ENCODE assay signal across 16 cellular contexts in the genomic region with DNA sequence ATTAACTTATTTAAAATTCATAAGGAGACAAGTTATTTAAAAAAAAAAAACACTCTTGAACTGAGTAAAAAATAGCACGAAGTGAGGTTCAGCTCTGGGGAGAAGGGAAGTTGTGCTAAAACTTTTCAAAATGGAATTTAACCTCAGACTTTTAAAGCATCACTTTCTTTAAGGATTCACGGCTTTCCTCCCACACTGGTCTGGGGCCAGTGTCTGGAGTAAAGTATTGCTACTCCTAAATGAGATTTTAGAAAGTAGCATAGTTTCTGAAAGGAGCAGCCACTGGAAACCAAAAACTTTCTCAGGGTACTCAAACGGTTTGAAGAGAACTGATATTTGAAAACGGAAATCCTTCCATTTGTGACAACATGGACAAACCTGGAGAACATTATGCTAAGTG.
DNase-seq lines count a peak whose midpoint lies in the region; ATAC-seq and TF ChIP-seq lines count a peak whose summit lies in the region.
"Had no signal": no experiment of that assay in that cellular context is flagged by ENCODE, and none has a peak within 500 bp of the region (broad histone marks: within the 10 kb centered on the region; RNA-seq: fewer than 3 reads in every experiment).

No MANE protein-coding gene starts in this region.

- peaks cover 14% of the 10 kb centered on the region for H3K9me1 ChIP-seq in IMR-90 (ENCODE audit: insufficient read depth, low read length)

- H4K91ac ChIP-seq in IMR-90 (ENCODE audit: insufficient read depth, low read depth, low read length): peak overlapping the region; percentile 47

- H2BK5ac ChIP-seq in IMR-90 (ENCODE audit: low read depth, low read length, poor library complexity, severe bottlenecking): peak overlapping the region; percentile 81

- POLR2A ChIA-PET in IMR-90 (lab: Charles Lee; ENCODE audit: unreplicated experiment): no interaction called here

- DNase-seq in IMR-90: no peak
- DNase-seq in chondrocyte (ENCODE audit: low spot score): no peak
- no peak for DNase-seq in stomach
- no peak for DNase-seq in NCI-H748 (lab: John Stamatoyannopoulos, UW; ENCODE audit: unreplicated experiment)
- no peak for DNase-seq in NCI-H1105 (lab: John Stamatoyannopoulos, UW)
- DNase-seq in activated naive CD8-positive, alpha-beta T cell treated with anti-CD3 and anti-CD28 coated beads for 36 hours: no peak
- no peak for DNase-seq in activated naive CD8-positive, alpha-beta T cell treated with anti-CD3 and anti-CD28 coated beads, Interleukin-2, amount 50 U/mL, for 24 hours
- DNase-seq: HCEC 1CT; MV-4-11; NCI-H1436; NCI-H2029 treated with DMSO at 0.1 percent for 48 hours; NCI-H2227 treated with DMSO at 0.1 percent for 48 hours; NCI-H524 treated with DMSO at 0.1 percent for 48 hours; NK-92 treated with Interleukin-12 subunit alpha and Interleukin-12 subunit beta, amount 100 ng/mL, for 24 hours had no signal

- H3K9me3 Mint-ChIP-seq in chondrocyte (ENCODE audit: low read depth): no peaks in the 10 kb centered on the region
- no peaks in the 10 kb centered on the region for H3K9me3 Mint-ChIP-seq in activated naive CD8-positive, alpha-beta T cell treated with anti-CD3 and anti-CD28 coated beads for 36 hours
- no peaks in the 10 kb centered on the region for H3K9me3 Mint-ChIP-seq in activated naive CD8-positive, alpha-beta T cell treated with anti-CD3 and anti-CD28 coated beads, Interleukin-2, amount 50 U/mL, for 24 hours

- peak overlapping the region; percentile 83 to 84 for H4K8ac ChIP-seq in IMR-90 (ENCODE audit: low read depth in 2 of 2, low read length in 2 of 2)

- peak overlapping the region; percentile 94 for H2BK20ac ChIP-seq in IMR-90 (ENCODE audit: low read depth, low read length)

- in situ Hi-C loops in IMR-90 (cut with MboI; ENCODE audit: low sequenced_read_pairs): no loop called here

- H3K4me3 ChIP-seq in IMR-90 (ENCODE audit: insufficient read depth, low read depth, low read length): no peak overlapping the region
- no peak overlapping the region for H3K4me3 ChIP-seq in muscle layer of duodenum (ENCODE audit: low read depth in 1 of 2, low read length in 2 of 2)
- H3K4me3 ChIP-seq in stomach: no peak overlapping the region
- H3K4me3 ChIP-seq: BLaER1 had no signal

- no peaks in the 10 kb centered on the region for H3K36me3 Mint-ChIP-seq in chondrocyte (ENCODE audit: low read depth)
- no peaks in the 10 kb centered on the region for H3K36me3 Mint-ChIP-seq in activated naive CD8-positive, alpha-beta T cell treated with anti-CD3 and anti-CD28 coated beads for 36 hours
- no peaks in the 10 kb centered on the region for H3K36me3 Mint-ChIP-seq in activated naive CD8-positive, alpha-beta T cell treated with anti-CD3 and anti-CD28 coated beads, Interleukin-2, amount 50 U/mL, for 24 hours (ENCODE audit: low read depth)

- no peak for TF ChIP-seq POLR2A in IMR-90 (IDR thresholded peaks at IDR 0.05; ENCODE audit: low read depth, low read length)
- TF ChIP-seq POLR2A in stomach (IDR thresholded peaks at IDR 0.05): no peak

- H3K27ac ChIP-seq in IMR-90 (ENCODE audit: insufficient read depth, low read length) (peak overlapping the region; percentile 70; the same call in 1 of the 2 replicates), muscle layer of duodenum (ENCODE audit: low read length) (peak overlapping the region; percentile 17), stomach (peak overlapping the region in 4 of 5 donors; percentile 53 to 85 (median 74))
- H3K27ac ChIP-seq: BLaER1 had no signal

- peak overlapping the region; percentile 50 for H3K27ac Mint-ChIP-seq in chondrocyte (ENCODE audit: unreplicated experiment)
- no peak overlapping the region for H3K27ac Mint-ChIP-seq in activated naive CD8-positive, alpha-beta T cell treated with anti-CD3 and anti-CD28 coated beads for 36 hours
- no peak overlapping the region for H3K27ac Mint-ChIP-seq in activated naive CD8-positive, alpha-beta T cell treated with anti-CD3 and anti-CD28 coated beads, Interleukin-2, amount 50 U/mL, for 24 hours

- H3K27me3 ChIP-seq in IMR-90 (ENCODE audit: control insufficient read depth, insufficient read depth, low read length) (no peaks in the 10 kb centered on the region), muscle layer of duodenum (ENCODE audit: low read depth, low read length) (no peaks in the 10 kb centered on the region), stomach (no peaks in the 10 kb centered on the region)
- H3K27me3 ChIP-seq: BLaER1 had no signal

- no peak for ATAC-seq in IMR-90 (ENCODE audit: low read depth)
- no peak for ATAC-seq in activated naive CD8-positive, alpha-beta T cell treated with anti-CD3 and anti-CD28 coated beads, Interleukin-2, amount 50 U/mL, for 24 hours

- no peak overlapping the region for H2AK9ac ChIP-seq in IMR-90 (replicated peaks; ENCODE audit: low read depth, low read length, poor library complexity)

- H3K79me1 ChIP-seq in IMR-90 (ENCODE audit: low read depth in 1 of 2, low read length in 2 of 2): no peaks in the 10 kb centered on the region

- H3K4me1 ChIP-seq in IMR-90 (ENCODE audit: control insufficient read depth, insufficient read depth, low read length) (peaks cover 28% of the 10 kb centered on the region), muscle layer of duodenum (ENCODE audit: control insufficient read depth in 1 of 2, insufficient read depth in 2 of 2, low read length in 2 of 2) (peaks cover under 1 to 4% of the 10 kb centered on the region in 2 donors), stomach (peaks cover 0 to 30% (median 15%) of the 10 kb centered on the region in 4 donors)
- H3K4me1 ChIP-seq: BLaER1 had no signal

- H3K56ac ChIP-seq in IMR-90 (ENCODE audit: extremely low read depth, insufficient read depth, low read length): no peak overlapping the region

- CTCF ChIA-PET in IMR-90 (lab: Yijun Ruan, JAX): no interaction called here

- WGBS in IMR-90 (ENCODE audit: extremely low coverage in 2 of 2, insufficient read length in 1 of 2), 2 experiments: no CpG with 5 or more reads among the region's 4 CpGs
- WGBS in stomach, 5 donors: 53 to 65% (median 61%) methylated on average over 4 of the region's 4 CpGs

- peak overlapping the region; percentile 43 for H3K14ac ChIP-seq in IMR-90 (replicated peaks; ENCODE audit: low read depth, low read length)

- H3K4me2 ChIP-seq in IMR-90 (ENCODE audit: low read depth, low read length): no peak overlapping the region
- H3K4me2 ChIP-seq: BLaER1 had no signal

- dilution Hi-C loops in IMR-90 (cut with HindIII; ENCODE audit: low sequenced_read_pairs, unreplicated experiment): no loop called here

- no TSS peak for BruUV-seq in IMR-90 (replicated peaks; lab: Mats Ljungman, UMichigan)

- no peak overlapping the region for H2AFZ ChIP-seq in IMR-90 (replicated peaks; ENCODE audit: low read length, poor library complexity)

- H3K4me1 Mint-ChIP-seq in chondrocyte (ENCODE audit: low read depth): peaks cover 47% of the 10 kb centered on the region
- no peaks in the 10 kb centered on the region for H3K4me1 Mint-ChIP-seq in activated naive CD8-positive, alpha-beta T cell treated with anti-CD3 and anti-CD28 coated beads for 36 hours
- no peaks in the 10 kb centered on the region for H3K4me1 Mint-ChIP-seq in activated naive CD8-positive, alpha-beta T cell treated with anti-CD3 and anti-CD28 coated beads, Interleukin-2, amount 50 U/mL, for 24 hours

- H3K4ac ChIP-seq in IMR-90 (ENCODE audit: low read depth, low read length): peak overlapping the region; percentile 86; the same call in 1 of the 2 replicates

- H2BK120ac ChIP-seq in IMR-90 (ENCODE audit: low read depth, low read length): peak overlapping the region; percentile 75

- no peak for TF ChIP-seq EP300 in stomach (IDR thresholded peaks at IDR 0.05)

- H3K4me3 Mint-ChIP-seq in chondrocyte (ENCODE audit: unreplicated experiment): no peak overlapping the region
- no peak overlapping the region for H3K4me3 Mint-ChIP-seq in activated naive CD8-positive, alpha-beta T cell treated with anti-CD3 and anti-CD28 coated beads for 36 hours
- H3K4me3 Mint-ChIP-seq in activated naive CD8-positive, alpha-beta T cell treated with anti-CD3 and anti-CD28 coated beads, Interleukin-2, amount 50 U/mL, for 24 hours: no peak overlapping the region

- peak overlapping the region; percentile 95 for H3K18ac ChIP-seq in IMR-90 (ENCODE audit: low read depth, low read length)

- TF ChIP-seq RAD21 in IMR-90 (IDR thresholded peaks at IDR 0.05; ENCODE audit: low read length): no peak

- no peak overlapping the region for H3K9ac ChIP-seq in IMR-90 (ENCODE audit: low read depth, low read length)
- H3K9ac ChIP-seq: BLaER1 had no signal

- H3K23ac ChIP-seq in IMR-90 (ENCODE audit: low read depth, low read length): peak overlapping the region; percentile 41; the same call in 1 of the 2 replicates

- H4K20me1 ChIP-seq in IMR-90 (ENCODE audit: insufficient read depth, low read length): no peaks in the 10 kb centered on the region; the same call in 1 of the 2 replicates
- H4K20me1 ChIP-seq: BLaER1 had no signal

- TF ChIP-seq CTCF in IMR-90 (conservative IDR thresholded peaks at IDR 0.05; ENCODE audit: low read depth, low read length): no peak
- TF ChIP-seq CTCF in chondrocyte (IDR thresholded peaks at IDR 0.05): no peak
- TF ChIP-seq CTCF in stomach (IDR thresholded peaks at IDR 0.05): no peak

- H3K36me3 ChIP-seq in IMR-90 (ENCODE audit: control insufficient read depth, insufficient read depth, low read length) (no peaks in the 10 kb centered on the region), muscle layer of duodenum (ENCODE audit: control insufficient read depth in 1 of 2, insufficient read depth in 2 of 2, low read length in 2 of 2) (no peaks in the 10 kb centered on the region), stomach (no peaks in the 10 kb centered on the region)
- H3K36me3 ChIP-seq: BLaER1 had no signal

- H3K27me3 Mint-ChIP-seq in chondrocyte (ENCODE audit: low read depth): no peaks in the 10 kb centered on the region
- H3K27me3 Mint-ChIP-seq in activated naive CD8-positive, alpha-beta T cell treated with anti-CD3 and anti-CD28 coated beads for 36 hours: peaks cover 46% of the 10 kb centered on the region
- peaks cover 22% of the 10 kb centered on the region for H3K27me3 Mint-ChIP-seq in activated naive CD8-positive, alpha-beta T cell treated with anti-CD3 and anti-CD28 coated beads, Interleukin-2, amount 50 U/mL, for 24 hours

- H4K5ac ChIP-seq in IMR-90 (ENCODE audit: low read depth, low read length): peak overlapping the region; percentile 57

- H3K9me3 ChIP-seq in IMR-90 (ENCODE audit: control insufficient read depth, insufficient read depth, low read length) (0 out of 2 replicates have a peak, but pooled peaks cover 2% of the 10 kb centered on the region), muscle layer of duodenum (ENCODE audit: control insufficient read depth in 1 of 2, low read length in 2 of 2) (no peaks in the 10 kb centered on the region), stomach (no peaks in the 10 kb centered on the region)
- H3K9me3 ChIP-seq: BLaER1 had no signal

- H2BK15ac ChIP-seq in IMR-90 (ENCODE audit: low read depth, low read length): peak overlapping the region; percentile 80; the same call in 1 of the 3 replicates

- H2AK5ac ChIP-seq in IMR-90 (ENCODE audit: low read depth, low read length): peak overlapping the region; percentile 36; the same call in 1 of the 2 replicates

- intact Hi-C loops in IMR-90 (cut with micrococcal nuclease): loop anchor here (2.0 kb wide), 1 partner anchor 27 kb away; no protein-coding TSS in a partner anchor
- intact Hi-C loops in stomach (cut with DNase I; ENCODE audit: low total_unique reads): no loop called here

Comparison
In these comparisons a context has a peak if more than half of its experiments do, and no peak if none do; other contexts are left out.
1. H3K27ac ChIP-seq: peak in every context shown above with its lines; median percentile 74 in stomach; 70 in IMR-90; 17 in muscle layer of duodenum.